In genomic region chr3:33402936-33403335, GRCh38 we compare ENCODE assay signal across 27 cellular contexts.
"Had no signal": no experiment of that assay in that cellular context is flagged by ENCODE, and none has a peak within 500 bp of the region (broad histone marks: within the 10 kb centered on the region; RNA-seq: fewer than 3 reads in every experiment).

No MANE protein-coding gene starts in this region.

- H3K27me3 Mint-ChIP-seq: dendritic cell treated with granulocyte-macrophage colony-stimulating factor and Interleukin-4, amounts not matched to agents 40 ng/mL and 50 ng/mL, for 4 days; naive thymus-derived CD8-positive, alpha-beta T cell; stimulated activated memory B cell treated with anti-CD40 and anti-IgM and Interleukin-4, amounts not matched to agents 10 μg/mL and 1 μg/mL and 100 μg/mL, for 72 hours; T-cell had no signal

- H3K4me2 ChIP-seq: hepatocyte had no signal

- H3K4me3 ChIP-seq: body of pancreas, cardiac muscle cell, hepatocyte, lower lobe of right lung, pancreas, psoas muscle, skin epidermis, transverse colon, uterus had no signal

- H3K4me1 Mint-ChIP-seq: stimulated activated memory B cell treated with anti-CD40 and anti-IgM and Interleukin-4, amounts not matched to agents 10 μg/mL and 1 μg/mL and 100 μg/mL, for 72 hours; T-cell had no signal

- H3K36me3 ChIP-seq: uterus had no signal

- H3K79me2 ChIP-seq: hepatocyte had no signal

- H3K27ac Mint-ChIP-seq: dendritic cell treated with granulocyte-macrophage colony-stimulating factor and Interleukin-4, amounts not matched to agents 40 ng/mL and 50 ng/mL, for 4 days; stimulated activated memory B cell treated with anti-CD40 and anti-IgM and Interleukin-4, amounts not matched to agents 10 μg/mL and 1 μg/mL and 100 μg/mL, for 72 hours; T-cell had no signal

- FAIRE-seq: pancreas, TTC549 had no signal

- DNase-seq: activated CD4-positive, alpha-beta T cell treated with anti-CD3 and anti-CD28 coated beads, Interleukin-2, amount 50 U/mL, for 1 hour; activated CD4-positive, CD25-positive, alpha-beta regulatory T cell treated with anti-CD3 and anti-CD28 coated beads, Interleukin-2, amount 50 U/mL, for 72 hours; activated CD8-positive, alpha-beta memory T cell treated with anti-CD3 and anti-CD28 coated beads for 24 hours; activated CD8-positive, alpha-beta memory T cell treated with anti-CD3 and anti-CD28 coated beads, Interleukin-2, amount 50 U/mL, for 4 hours; activated naive CD4-positive, alpha-beta T cell treated with Interleukin-2 at 50 U/mL for 16 hours; activated T-cell treated with anti-CD3 and anti-CD28 coated beads, Interleukin-2, amount 50 U/mL, for 4 hours; body of pancreas; effector CD4-positive, alpha-beta T cell; foreskin melanocyte; immature natural killer cell; lower lobe of right lung; naive thymus-derived CD8-positive, alpha-beta T cell; pancreas; psoas muscle; right cardiac atrium; stimulated activated CD4-positive, alpha-beta T cell treated with anti-CD3 and anti-CD28 coated beads, Interleukin-15, amount 100 ng/mL, for 24 hours; T-cell; transverse colon; uterus; WERI-Rb-1 had no signal

- H3K4me3 Mint-ChIP-seq: activated T-cell treated with anti-CD3 and anti-CD28 coated beads, Interleukin-2, amount 50 U/mL, for 4 hours; dendritic cell treated with granulocyte-macrophage colony-stimulating factor and Interleukin-4, amounts not matched to agents 40 ng/mL and 50 ng/mL, for 4 days; immature natural killer cell; naive thymus-derived CD8-positive, alpha-beta T cell; stimulated activated memory B cell treated with anti-CD40 and anti-IgM and Interleukin-4, amounts not matched to agents 10 μg/mL and 1 μg/mL and 100 μg/mL, for 72 hours; T-cell had no signal

- H3K27me3 ChIP-seq: body of pancreas, cardiac muscle cell, hepatocyte, pancreas, transverse colon, uterus had no signal

- H3K4me1 ChIP-seq: body of pancreas, lower lobe of right lung, pancreas, psoas muscle, transverse colon, uterus had no signal

- H3K9me3 ChIP-seq: body of pancreas, lower lobe of right lung, pancreas, psoas muscle, transverse colon, uterus had no signal

- H3K27ac ChIP-seq: body of pancreas, cardiac muscle cell, hepatocyte, lower lobe of right lung, pancreas, psoas muscle, skin epidermis, transverse colon, uterus, WERI-Rb-1 had no signal

- H2AFZ ChIP-seq: hepatocyte had no signal

- H3K9me3 Mint-ChIP-seq: activated T-cell treated with anti-CD3 and anti-CD28 coated beads, Interleukin-2, amount 50 U/mL, for 4 hours; dendritic cell treated with granulocyte-macrophage colony-stimulating factor and Interleukin-4, amounts not matched to agents 40 ng/mL and 50 ng/mL, for 4 days; immature natural killer cell; naive thymus-derived CD8-positive, alpha-beta T cell; stimulated activated memory B cell treated with anti-CD40 and anti-IgM and Interleukin-4, amounts not matched to agents 10 μg/mL and 1 μg/mL and 100 μg/mL, for 72 hours; T-cell had no signal

- ATAC-seq: activated T-cell treated with anti-CD3 and anti-CD28 coated beads, Interleukin-2, amount 50 U/mL, for 4 hours; body of pancreas; left lobe of liver; lower lobe of right lung; naive thymus-derived CD8-positive, alpha-beta T cell; pancreas; psoas muscle; right cardiac atrium; stimulated activated memory B cell treated with anti-CD40 and anti-IgM and Interleukin-4, amounts not matched to agents 10 μg/mL and 1 μg/mL and 100 μg/mL, for 72 hours; T-cell had no signal
